ENCODE assay signal across 1 cellular context in genomic region chr9:36190388-36191289, GRCh38.
TF ChIP-seq lines count a peak whose summit lies in the region.

TSS of gene CLTA (plus strand) at chr9:36190921. CDS start at chr9:36191057, 136 bp downstream.

TF ChIP-seq in HepG2, 621 proteins besides CTCF, POLR2A, EP300 and RAD21 (continued from another document and continues in another):
- TF ChIP-seq HINFP (CRISPR knock-in tag; IDR thresholded peaks at IDR 0.05; ENCODE audit: low read depth) (no peak), CENPX (CRISPR knock-in tag; IDR thresholded peaks at IDR 0.05) (no peak), XBP1 (CRISPR knock-in tag; IDR thresholded peaks at IDR 0.05) (0 out of 2 replicates have a peak, but pooled peaks have one; percentile 68), ZFYVE20 (CRISPR knock-in tag; IDR thresholded peaks at IDR 0.05; ENCODE audit: borderline replicate concordance, low read depth) (no peak), ZNF569 (CRISPR knock-in tag; IDR thresholded peaks at IDR 0.05; ENCODE audit: borderline replicate concordance) (no peak), ZNF414 (CRISPR knock-in tag; IDR thresholded peaks at IDR 0.05) (no peak; the same call in 1 of the 2 replicates), ARID2 (CRISPR knock-in tag; IDR thresholded peaks at IDR 0.05; ENCODE audit: borderline replicate concordance) (no peak), ZNF562 (CRISPR knock-in tag; IDR thresholded peaks at IDR 0.05; ENCODE audit: borderline replicate concordance) (no peak), ZKSCAN5 (CRISPR knock-in tag; IDR thresholded peaks at IDR 0.05) (peak; percentile 97), MYNN (CRISPR knock-in tag; IDR thresholded peaks at IDR 0.05; ENCODE audit: low read depth) (no peak), SOX6 (IDR thresholded peaks at IDR 0.05) (no peak), SOX6 (CRISPR knock-in tag; IDR thresholded peaks at IDR 0.05) (peak; percentile 38), KAT7 (CRISPR knock-in tag; IDR thresholded peaks at IDR 0.05; ENCODE audit: borderline replicate concordance) (peak; percentile 94), ZNF292 (CRISPR knock-in tag; IDR thresholded peaks at IDR 0.05; ENCODE audit: borderline replicate concordance, low read depth) (peak; percentile 81), ZNF317 (CRISPR knock-in tag; IDR thresholded peaks at IDR 0.05) (no peak), KIAA2018 (CRISPR knock-in tag; IDR thresholded peaks at IDR 0.05; ENCODE audit: borderline replicate concordance) (no peak), ARNT2 (CRISPR knock-in tag; IDR thresholded peaks at IDR 0.05; ENCODE audit: low read depth) (peak; percentile 78; the same call in 1 of the 2 replicates), RNF2 (conservative IDR thresholded peaks at IDR 0.05; ENCODE audit: low read depth) (0 out of 2 replicates have a peak, but pooled peaks have one; percentile 55), CSRNP1 (CRISPR knock-in tag; IDR thresholded peaks at IDR 0.05) (peak; percentile 63; the same call in 1 of the 2 replicates), JDP2 (CRISPR knock-in tag; IDR thresholded peaks at IDR 0.05; ENCODE audit: borderline replicate concordance) (no peak), ZNF180 (CRISPR knock-in tag; IDR thresholded peaks at IDR 0.05; ENCODE audit: borderline replicate concordance, low read depth) (no peak; the same call in 1 of the 2 replicates), DMAP1 (CRISPR knock-in tag; IDR thresholded peaks at IDR 0.05) (peak; percentile 76; the same call in 1 of the 2 replicates), NFIC (IDR thresholded peaks at IDR 0.05; ENCODE audit: low read length) (no peak), CBX5 (CRISPR knock-in tag; IDR thresholded peaks at IDR 0.05; ENCODE audit: borderline replicate concordance) (peak; percentile 34; the same call in 1 of the 2 replicates), ZNF253 (CRISPR knock-in tag; IDR thresholded peaks at IDR 0.05; ENCODE audit: borderline replicate concordance) (no peak), YEATS4 (CRISPR knock-in tag; IDR thresholded peaks at IDR 0.05; ENCODE audit: borderline replicate concordance) (peak; percentile 93), SIN3A (IDR thresholded peaks at IDR 0.05; ENCODE audit: borderline replicate concordance, low read depth, low read length) (peak; percentile 51; the same call in 1 of the 2 replicates), ZNF143 (CRISPR knock-in tag; IDR thresholded peaks at IDR 0.05) (peak; percentile 77), ZSCAN9 (CRISPR knock-in tag; IDR thresholded peaks at IDR 0.05; ENCODE audit: borderline replicate concordance) (no peak; the same call in 1 of the 2 replicates), LRRFIP1 (CRISPR knock-in tag; conservative IDR thresholded peaks at IDR 0.05) (no peak), MZF1 (CRISPR knock-in tag; IDR thresholded peaks at IDR 0.05; ENCODE audit: borderline replicate concordance) (no peak), ZNF678 (CRISPR knock-in tag; IDR thresholded peaks at IDR 0.05) (peak; percentile 94), ZKSCAN8 (CRISPR knock-in tag; IDR thresholded peaks at IDR 0.05; ENCODE audit: borderline replicate concordance) (no peak; the same call in 1 of the 2 replicates), ETS1 (CRISPR knock-in tag; IDR thresholded peaks at IDR 0.05) (peak; percentile 89), ZNF570 (CRISPR knock-in tag; IDR thresholded peaks at IDR 0.05; ENCODE audit: borderline replicate concordance) (peak; percentile 49; the same call in 1 of the 2 replicates), BATF2 (CRISPR knock-in tag; IDR thresholded peaks at IDR 0.05) (no peak), ZBTB38 (CRISPR knock-in tag; IDR thresholded peaks at IDR 0.05) (peak; percentile 85), PBX3 (CRISPR knock-in tag; IDR thresholded peaks at IDR 0.05; ENCODE audit: borderline replicate concordance) (no peak), FOXA1 (IDR thresholded peaks at IDR 0.05) (no peak), FOXA1 (CRISPR knock-in tag; IDR thresholded peaks at IDR 0.05) (no peak), ZNF20 (CRISPR knock-in tag; IDR thresholded peaks at IDR 0.05) (no peak), PATZ1 (CRISPR knock-in tag; IDR thresholded peaks at IDR 0.05) (peak; percentile 63), CHD2 (IDR thresholded peaks at IDR 0.05; ENCODE audit: low read depth, low read length) (no peak), ZNF589 (CRISPR knock-in tag; conservative IDR thresholded peaks at IDR 0.05) (0 out of 2 replicates have a peak, but pooled peaks have one; percentile 52)
